In genomic region chr5:79699766-79700400, GRCh38 we compare ENCODE assay signal across 11 cellular contexts. TPM values are rescaled to one million over a fixed set of nuclear protein-coding genes. Genes with fewer than 3 reads are reported as not detected.
DNase-seq lines count a peak whose midpoint lies in the region; ATAC-seq and TF ChIP-seq lines count a peak whose summit lies in the region.
"Had no signal": no experiment of that assay in that cellular context is flagged by ENCODE, and none has a peak within 500 bp of the region (broad histone marks: within the 10 kb centered on the region; RNA-seq: fewer than 3 reads in every experiment).

No MANE protein-coding gene starts in this region.

- peak overlapping the region; percentile 96 for H3K27ac ChIP-seq in cardiac muscle cell
- peak overlapping the region; percentile 99 for H3K27ac ChIP-seq in gastrocnemius medialis
- H3K27ac ChIP-seq: SJCRH30, thoracic aorta had no signal

- TF ChIP-seq CTCF in cardiac muscle cell (IDR thresholded peaks at IDR 0.05; ENCODE audit: low read depth, low read length): no peak
- no peak for TF ChIP-seq CTCF in gastrocnemius medialis (IDR thresholded peaks at IDR 0.05 in 4 of 5, conservative IDR thresholded peaks at IDR 0.05 in 1 of 5)

- TF ChIP-seq POLR2A in gastrocnemius medialis (IDR thresholded peaks at IDR 0.05): no peak

- ATAC-seq in Right ventricle myocardium superior (ENCODE audit: poor library complexity) (no peak), GM21786 (IDR thresholded peaks at IDR 0.05; ENCODE audit: unreplicated experiment) (peak; percentile 90), HG03575 (IDR thresholded peaks at IDR 0.05; ENCODE audit: extremely low read depth, insufficient number of reproducible peaks, low FRiP score, unreplicated experiment) (peak; percentile 70), gastrocnemius medialis (no peak)

- no peaks in the 10 kb centered on the region for H3K36me3 ChIP-seq in cardiac muscle cell
- H3K36me3 ChIP-seq in gastrocnemius medialis: no peaks in the 10 kb centered on the region
- H3K36me3 ChIP-seq: SJCRH30, thoracic aorta had no signal

- DNase-seq in cardiac muscle cell (ENCODE audit: low read depth in 1 of 2, low spot score in 1 of 2): no peak
- DNase-seq in Right ventricle myocardium superior: no peak
- no peak for DNase-seq in gastrocnemius medialis
- DNase-seq in NCI-H2029 (lab: John Stamatoyannopoulos, UW): no peak
- no peak for DNase-seq in NCI-H1694 treated with DMSO at 0.1 percent for 48 hours (lab: John Stamatoyannopoulos, UW)
- DNase-seq in HuH-7 (ENCODE audit: low spot score): no peak
- DNase-seq: NCI-H1092, SJCRH30 had no signal

- H3K27me3 ChIP-seq in cardiac muscle cell (no peaks in the 10 kb centered on the region), gastrocnemius medialis (no peaks in the 10 kb centered on the region)
- H3K27me3 ChIP-seq: SJCRH30 had no signal

- peaks cover 47% of the 10 kb centered on the region for H3K4me1 ChIP-seq in cardiac muscle cell (ENCODE audit: low read depth)
- peaks cover 61 to 86% of the 10 kb centered on the region in 2 donors for H3K4me1 ChIP-seq in gastrocnemius medialis
- H3K4me1 ChIP-seq: SJCRH30 had no signal

- no peaks in the 10 kb centered on the region for H3K9me3 ChIP-seq in cardiac muscle cell (ENCODE audit: low read depth)
- no peaks in the 10 kb centered on the region for H3K9me3 ChIP-seq in gastrocnemius medialis
- H3K9me3 ChIP-seq: SJCRH30, thoracic aorta had no signal

- H3K4me3 ChIP-seq in cardiac muscle cell (no peak overlapping the region), gastrocnemius medialis (peak overlapping the region in 1 of 4 donors; percentile 31)
- H3K4me3 ChIP-seq: SJCRH30, thoracic aorta had no signal

- intact Hi-C loops in Right ventricle myocardium superior (cut with DNase I): loop anchor here (10.0 kb wide), 1 partner anchor 155 kb away; no protein-coding TSS in a partner anchor
- intact Hi-C loops in gastrocnemius medialis (cut with DNase I; ENCODE audit: low total_unique reads): loop anchor here (10.0 kb wide), 1 partner anchor 555 kb away; the partner anchor contains the start of gene SERINC5

- in situ Hi-C loops in gastrocnemius medialis (cut with MboI; ENCODE audit: low sequenced_read_pairs in 4 of 4): no loop called here

RNA-seq across cellular contexts. Expression of gene CMYA5, which starts 10.2 kb away (rescaled TPM):
- total RNA-seq in cardiac muscle cell (36.5 and 87.2 TPM in 2 replicates), Right ventricle myocardium superior (917 TPM), gastrocnemius medialis (1,000 to 10,000 TPM; 3,049 to 3,867 (median 3,338) TPM)
- polyA plus RNA-seq in cardiac muscle cell: 19.8 and 44.0 TPM in 2 replicates

Comparison
In these comparisons a context has a peak if more than half of its experiments do, and no peak if none do; other contexts are left out.
1. RNA of gene CMYA5, which starts 10.2 kb away (total RNA-seq): 3,049 to 3,867 TPM in gastrocnemius medialis and 917 TPM in Right ventricle myocardium superior (single experiment); 36.5 to 87.2 TPM in cardiac muscle cell; every median in the first group is over 10 times any median in the second.
2. ATAC-seq: peak in GM21786 (single experiment) and HG03575 (single experiment); none in Right ventricle myocardium superior (single experiment) and gastrocnemius medialis (0 of 2).